16 cellular contexts compared by ENCODE assay signal in genomic region chr4:138406881-138407280, GRCh38.
DNase-seq lines count a peak whose midpoint lies in the region; ATAC-seq, FAIRE-seq and TF ChIP-seq lines count a peak whose summit lies in the region.
"Had no signal": no experiment of that assay in that cellular context is flagged by ENCODE, and none has a peak within 500 bp of the region (broad histone marks: within the 10 kb centered on the region; RNA-seq: fewer than 3 reads in every experiment).

No MANE protein-coding gene starts in this region.

- no peak for TF ChIP-seq POLR2A in GM12891 (IDR thresholded peaks at IDR 0.05; ENCODE audit: low read depth, low read length)

- peak; percentile 0 for ATAC-seq in HG03159 (IDR thresholded peaks at IDR 0.05; ENCODE audit: unreplicated experiment)
- ATAC-seq: activated naive CD4-positive, alpha-beta T cell treated with anti-CD3 and anti-CD28 coated beads, Interleukin-2, amount 50 U/mL, for 72 hours; gastrocnemius medialis had no signal

- peak; percentile 53 for DNase-seq in SKM-1 treated with dmso at 0.1 percent for 144 hours (lab: John Stamatoyannopoulos, UW; ENCODE audit: unreplicated experiment)
- peak; percentile 14 to 19 for DNase-seq in foreskin fibroblast
- DNase-seq in stromal cell of bone marrow (ENCODE audit: low read depth) = peak; percentile 7
- no peak for DNase-seq in DMS53 treated with DMSO at 0.1 percent for 48 hours (lab: John Stamatoyannopoulos, UW; ENCODE audit: unreplicated experiment)
- no peak for DNase-seq in activated CD4-positive, alpha-beta T cell treated with anti-CD3 and anti-CD28 coated beads for 48 hours
- DNase-seq in GM12891 (ENCODE audit: insufficient read length, low spot score) = no peak
- DNase-seq: CD4-positive, alpha-beta memory T cell; gastrocnemius medialis; GDM1; NCI-H510A treated with DMSO at 0.1 percent for 48 hours; sigmoid colon; substantia nigra had no signal

- no peak for TF ChIP-seq CTCF in foreskin fibroblast (IDR thresholded peaks at IDR 0.05; ENCODE audit: low read depth, low read length)

- FAIRE-seq in GM12891 (lab: Jason Lieb, UNC) = no peak
- FAIRE-seq: HTR-8/SVneo had no signal

- no peak overlapping the region for H3K4me3 ChIP-seq in foreskin fibroblast (ENCODE audit: low read depth in 1 of 2, low read length in 2 of 2)
- H3K4me3 ChIP-seq: coronary artery, gastrocnemius medialis, sigmoid colon had no signal

TF ChIP-seq in GM12891, 5 proteins besides CTCF, POLR2A, EP300 and RAD21:
- TF ChIP-seq TAF1 (IDR thresholded peaks at IDR 0.05; ENCODE audit: low read depth, low read length) (no peak), SPI1 (IDR thresholded peaks at IDR 0.05; ENCODE audit: low read depth, low read length) (no peak), PAX5 (IDR thresholded peaks at IDR 0.05; ENCODE audit: insufficient read depth, low read length, severe bottlenecking) (no peak), POLR2AphosphoS5 (IDR thresholded peaks at IDR 0.05; ENCODE audit: low read depth, low read length) (no peak), POU2F2 (IDR thresholded peaks at IDR 0.05; ENCODE audit: low read depth, low read length) (no peak)

Comparison
In these comparisons a context has a peak if more than half of its experiments do, and no peak if none do; other contexts are left out.
1. DNase-seq: peak in SKM-1 treated with dmso at 0.1 percent for 144 hours (single experiment), foreskin fibroblast (2 of 2) and stromal cell of bone marrow (single experiment); none in DMS53 treated with DMSO at 0.1 percent for 48 hours (single experiment), activated CD4-positive, alpha-beta T cell treated with anti-CD3 and anti-CD28 coated beads for 48 hours (single experiment) and GM12891 (single experiment).